9 cellular contexts compared by ENCODE assay signal in genomic region chr9:133352635-133353340, GRCh38. TPM values are rescaled to one million over a fixed set of nuclear protein-coding genes. Genes with fewer than 3 reads are reported as not detected.
DNase-seq lines count a peak whose midpoint lies in the region; ATAC-seq, FAIRE-seq and TF ChIP-seq lines count a peak whose summit lies in the region.
"Had no signal": no experiment of that assay in that cellular context is flagged by ENCODE, and none has a peak within 500 bp of the region (broad histone marks: within the 10 kb centered on the region; RNA-seq: fewer than 3 reads in every experiment).

No MANE protein-coding gene starts in this region.

- no peaks in the 10 kb centered on the region for H3K9me3 ChIP-seq in HepG2 (ENCODE audit: low read length)
- H3K9me3 ChIP-seq in right lobe of liver: no peaks in the 10 kb centered on the region
- H3K9me3 ChIP-seq in effector memory CD4-positive, alpha-beta T cell (ENCODE audit: control insufficient read depth, low read length): no peaks in the 10 kb centered on the region

- H3K27me3 ChIP-seq in HepG2 (ENCODE audit: control insufficient read depth in 1 of 2, insufficient read depth in 2 of 2, low read length in 2 of 2) (no peaks in the 10 kb centered on the region; a peak in 1 of 5 replicates), right lobe of liver (no peaks in the 10 kb centered on the region)
- no peaks in the 10 kb centered on the region for H3K27me3 ChIP-seq in effector memory CD4-positive, alpha-beta T cell (replicated peaks; ENCODE audit: control insufficient read depth, insufficient read depth, low read length, poor library complexity, severe bottlenecking)

- H3K36me3 ChIP-seq in HepG2 (replicated peaks in 1 of 2; ENCODE audit: control insufficient read depth in 1 of 2, insufficient read depth in 2 of 2, low read length in 2 of 2): peaks cover 18 to 43% of the 10 kb centered on the region in 2 experiments
- peaks cover 5 to 43% (median 23%) of the 10 kb centered on the region in 4 donors for H3K36me3 ChIP-seq in right lobe of liver
- H3K36me3 ChIP-seq in effector memory CD4-positive, alpha-beta T cell (ENCODE audit: control insufficient read depth, insufficient read depth, low read length): peaks cover 42% of the 10 kb centered on the region

- H3K9me3 Mint-ChIP-seq in activated CD8-positive, alpha-beta T cell treated with anti-CD3 and anti-CD28 coated beads, Interleukin-2, amount 10 ng/mL, durations not matched to agents 7 days and 5 days (ENCODE audit: insufficient read depth): no peaks in the 10 kb centered on the region
- H3K9me3 Mint-ChIP-seq in stimulated activated memory B cell treated with anti-CD40 and anti-IgM and Interleukin-4, amounts not matched to agents 10 μg/mL and 1 μg/mL and 100 μg/mL, for 72 hours: no peaks in the 10 kb centered on the region
- no peaks in the 10 kb centered on the region for H3K9me3 Mint-ChIP-seq in immature natural killer cell
- H3K9me3 Mint-ChIP-seq: CD8-positive, alpha-beta T cell had no signal

- TF ChIP-seq CTCF in HepG2 (CRISPR knock-in tag; IDR thresholded peaks at IDR 0.05) (no peak), right lobe of liver (IDR thresholded peaks at IDR 0.05) (no peak)

- peaks cover 65% of the 10 kb centered on the region for H3K4me1 Mint-ChIP-seq in activated CD8-positive, alpha-beta T cell treated with anti-CD3 and anti-CD28 coated beads, Interleukin-2, amount 10 ng/mL, durations not matched to agents 7 days and 5 days (ENCODE audit: low read depth)
- H3K4me1 Mint-ChIP-seq in stimulated activated memory B cell treated with anti-CD40 and anti-IgM and Interleukin-4, amounts not matched to agents 10 μg/mL and 1 μg/mL and 100 μg/mL, for 72 hours: peaks cover 64% of the 10 kb centered on the region
- peaks cover 41 to 48% of the 10 kb centered on the region in 2 donors for H3K4me1 Mint-ChIP-seq in immature natural killer cell

- peaks cover 19% of the 10 kb centered on the region for H4K20me1 ChIP-seq in HepG2 (ENCODE audit: insufficient read depth, low read length)

- no TSS peak for BruUV-seq in HepG2 (replicated peaks; lab: Mats Ljungman, UMichigan)

- no peaks in the 10 kb centered on the region for H3K27me3 Mint-ChIP-seq in activated CD8-positive, alpha-beta T cell treated with anti-CD3 and anti-CD28 coated beads, Interleukin-2, amount 10 ng/mL, durations not matched to agents 7 days and 5 days (ENCODE audit: low read depth)
- H3K27me3 Mint-ChIP-seq in stimulated activated memory B cell treated with anti-CD40 and anti-IgM and Interleukin-4, amounts not matched to agents 10 μg/mL and 1 μg/mL and 100 μg/mL, for 72 hours: no peaks in the 10 kb centered on the region
- H3K27me3 Mint-ChIP-seq in immature natural killer cell (ENCODE audit: low read depth in 3 of 3): peaks cover 2 to 9% (median 8%) of the 10 kb centered on the region in 3 donors

- POLR2A ChIA-PET in HepG2 (lab: Yijun Ruan, JAX): no interaction called here
- POLR2A ChIA-PET in activated CD8-positive, alpha-beta T cell treated with anti-CD3 and anti-CD28 coated beads, Interleukin-2, amount 10 ng/mL, durations not matched to agents 7 days and 5 days (lab: Charles Lee): interaction anchor here (0.9 to 8.7 kb wide), 3 partner anchors 9 to 17 kb away, joined by 3 to 160 read pairs (median 3); no protein-coding TSS in a partner anchor

- intact Hi-C loops in HepG2 (cut with micrococcal nuclease; ENCODE audit: unreplicated experiment): no loop called here
- intact Hi-C loops in right lobe of liver (cut with DNase I): loop anchor here in 1 of 2 donors (10.0 kb wide), 1 partner anchor 52 kb away; no protein-coding TSS in a partner anchor

- peaks cover 46% of the 10 kb centered on the region for H3K36me3 Mint-ChIP-seq in activated CD8-positive, alpha-beta T cell treated with anti-CD3 and anti-CD28 coated beads, Interleukin-2, amount 10 ng/mL, durations not matched to agents 7 days and 5 days (ENCODE audit: low read depth)
- peaks cover 45% of the 10 kb centered on the region for H3K36me3 Mint-ChIP-seq in stimulated activated memory B cell treated with anti-CD40 and anti-IgM and Interleukin-4, amounts not matched to agents 10 μg/mL and 1 μg/mL and 100 μg/mL, for 72 hours
- H3K36me3 Mint-ChIP-seq in immature natural killer cell: peaks cover 11 to 36% (median 14%) of the 10 kb centered on the region in 3 donors

- peaks cover 34% of the 10 kb centered on the region for H3K79me2 ChIP-seq in HepG2 (ENCODE audit: insufficient read depth, low read length)

- peak overlapping the region; percentile 14 for H3K27ac Mint-ChIP-seq in activated CD8-positive, alpha-beta T cell treated with anti-CD3 and anti-CD28 coated beads, Interleukin-2, amount 10 ng/mL, durations not matched to agents 7 days and 5 days
- H3K27ac Mint-ChIP-seq in stimulated activated memory B cell treated with anti-CD40 and anti-IgM and Interleukin-4, amounts not matched to agents 10 μg/mL and 1 μg/mL and 100 μg/mL, for 72 hours: peak overlapping the region; percentile 67
- H3K27ac Mint-ChIP-seq in immature natural killer cell: peak overlapping the region in 3 of 6 donors; percentile 10 to 86 (median 74)
- H3K27ac Mint-ChIP-seq: CD8-positive, alpha-beta T cell had no signal

- no peak overlapping the region for H2AFZ ChIP-seq in HepG2 (ENCODE audit: low read length)

- DNase-seq in HepG2 (ENCODE audit: low spot score) (no peak), right lobe of liver (no peak), immature natural killer cell (no peak)
- DNase-seq in activated CD8-positive, alpha-beta T cell treated with anti-CD3 and anti-CD28 coated beads, Interleukin-2, amount 10 ng/mL, durations not matched to agents 7 days and 5 days: no peak
- no peak for DNase-seq in effector memory CD4-positive, alpha-beta T cell
- DNase-seq: NCI-H226 had no signal

- no peak for TF ChIP-seq EP300 in HepG2 (IDR thresholded peaks at IDR 0.05; ENCODE audit: low read depth in 2 of 2, low read length in 2 of 2)
- no peak for TF ChIP-seq EP300 in HepG2 (CRISPR knock-in tag; IDR thresholded peaks at IDR 0.05; ENCODE audit: borderline replicate concordance)

- H3K4me3 Mint-ChIP-seq in activated CD8-positive, alpha-beta T cell treated with anti-CD3 and anti-CD28 coated beads, Interleukin-2, amount 10 ng/mL, durations not matched to agents 7 days and 5 days: no peak overlapping the region
- H3K4me3 Mint-ChIP-seq in stimulated activated memory B cell treated with anti-CD40 and anti-IgM and Interleukin-4, amounts not matched to agents 10 μg/mL and 1 μg/mL and 100 μg/mL, for 72 hours: no peak overlapping the region
- H3K4me3 Mint-ChIP-seq in immature natural killer cell: no peak overlapping the region
- H3K4me3 Mint-ChIP-seq: CD8-positive, alpha-beta T cell had no signal

- no peak overlapping the region for H3K27ac ChIP-seq in HepG2 (ENCODE audit: extremely low read length, insufficient read depth, low read length)
- H3K27ac ChIP-seq in right lobe of liver: no peak overlapping the region
- no peak overlapping the region for H3K27ac ChIP-seq in effector memory CD4-positive, alpha-beta T cell (ENCODE audit: insufficient read depth, low read length, poor library complexity, severe bottlenecking)

- WGBS in HepG2 (ENCODE audit: low lambda C conversion rate): 94% methylated on average over 8 of the region's 8 CpGs
- 83% methylated on average over 8 of the region's 8 CpGs for WGBS in right lobe of liver (ENCODE audit: insufficient coverage, low coverage, low lambda C conversion rate, missing lambda C conversion rate)

- no peak overlapping the region for H3K4me2 ChIP-seq in HepG2 (ENCODE audit: low read depth, low read length)
- H3K4me2 ChIP-seq: KMS-11 had no signal

- ATAC-seq in HepG2: no peak
- ATAC-seq in right lobe of liver: no peak
- no peak for ATAC-seq in activated CD8-positive, alpha-beta T cell treated with anti-CD3 and anti-CD28 coated beads, Interleukin-2, amount 10 ng/mL, durations not matched to agents 7 days and 5 days
- no peak for ATAC-seq in stimulated activated memory B cell treated with anti-CD40 and anti-IgM and Interleukin-4, amounts not matched to agents 10 μg/mL and 1 μg/mL and 100 μg/mL, for 72 hours
- ATAC-seq: CD8-positive, alpha-beta T cell had no signal

- no peak for TF ChIP-seq RAD21 in HepG2 (CRISPR knock-in tag; IDR thresholded peaks at IDR 0.05)

- H3K4me3 ChIP-seq in HepG2 (replicated peaks in 1 of 3; ENCODE audit: insufficient read depth in 1 of 3, low read depth in 2 of 3, low read length in 3 of 3): no peak overlapping the region
- no peak overlapping the region for H3K4me3 ChIP-seq in right lobe of liver
- no peak overlapping the region for H3K4me3 ChIP-seq in effector memory CD4-positive, alpha-beta T cell (ENCODE audit: insufficient read depth, low read depth, low read length, poor library complexity, severe bottlenecking)

- CTCF ChIA-PET in HepG2 (lab: Yijun Ruan, JAX; ENCODE audit: low intra/inter-chr PET ratio, low total read pairs): no interaction called here
- CTCF ChIA-PET in activated CD8-positive, alpha-beta T cell treated with anti-CD3 and anti-CD28 coated beads, Interleukin-2, amount 10 ng/mL, durations not matched to agents 7 days and 5 days (lab: Charles Lee): interaction anchor here (0.9 to 4.3 kb wide), 4 partner anchors 12 to 113 kb away, joined by 3 to 29 read pairs (median 7); no protein-coding TSS in a partner anchor

- peak in 1 of 2 experiments; percentile 59; a peak in 1 of 4 replicates for TF ChIP-seq POLR2A in HepG2 (IDR thresholded peaks at IDR 0.05; ENCODE audit: insufficient read depth in 1 of 2, low read depth in 2 of 2, low read length in 2 of 2)
- no peak for TF ChIP-seq POLR2A in right lobe of liver (IDR thresholded peaks at IDR 0.05)

- in situ Hi-C loops in HepG2 (cut with HindIII; ENCODE audit: extremely low pct_ligation_motif_present, low pct_unique_long_range_greater_than_20kb): no loop called here

- FAIRE-seq in HepG2 (lab: Jason Lieb, UNC): no peak

- peaks cover 45% of the 10 kb centered on the region for H3K4me1 ChIP-seq in HepG2 (ENCODE audit: insufficient read depth, low read length)
- H3K4me1 ChIP-seq in right lobe of liver: peaks cover 0 to 29% (median 8%) of the 10 kb centered on the region in 4 donors
- H3K4me1 ChIP-seq in effector memory CD4-positive, alpha-beta T cell (ENCODE audit: control insufficient read depth, insufficient read depth, low read length, poor library complexity, severe bottlenecking): peaks cover 22% of the 10 kb centered on the region

- H3K9ac ChIP-seq in HepG2 (ENCODE audit: insufficient read depth, low read depth, low read length): no peak overlapping the region
- H3K9ac ChIP-seq: KMS-11 had no signal

RNA-seq across cellular contexts. Expression of gene SURF1, which starts 3.5 kb away (rescaled TPM):
- total RNA-seq in HepG2 (2016; rRNA removed; fragmentation: Illumina TruSeq; extraction: Trizol) (10.6 and 17.8 TPM in 2 replicates), right lobe of liver (10 to 100 TPM; 37.4 to 68.8 (median 44.5) TPM)
- 21.0 and 25.4 TPM in 2 replicates for total RNA-seq in HepG2 (2016; cell fraction: cytosol; rRNA removed; fragmentation: Illumina TruSeq; extraction: Trizol; ENCODE audit: low read depth)
- 9.6 and 18.9 TPM in 2 replicates for total RNA-seq in HepG2 (2016; cell fraction: insoluble cytoplasmic fraction; rRNA removed; fragmentation: Illumina TruSeq; extraction: Trizol)
- total RNA-seq in HepG2 (2016; cell fraction: membrane; rRNA removed; fragmentation: Illumina TruSeq; extraction: Trizol): 22.4 and 26.0 TPM in 2 replicates
- 13.9 and 14.0 TPM in 2 replicates for total RNA-seq in HepG2 (2016; cell fraction: nucleus; rRNA removed; fragmentation: Illumina TruSeq; extraction: Trizol)
- polyA plus RNA-seq in HepG2 (2011; rRNA removed) (39.2 and 40.7 TPM in 2 replicates), immature natural killer cell (100 to 1,000 TPM; 104 to 153 (median 131) TPM)
- 29.3 and 32.3 TPM in 2 replicates for polyA plus RNA-seq in HepG2 (2011; cell fraction: cytosol; rRNA removed)
- 29.7 and 32.0 TPM in 2 replicates for polyA plus RNA-seq in HepG2 (2011; cell fraction: nucleus; rRNA removed)
- 22.8 and 26.6 TPM in 2 replicates for polyA plus RNA-seq in HepG2 (2012)
- polyA plus RNA-seq in HepG2 (2016; cell fraction: cytosol; fragmentation: Illumina TruSeq; extraction: Trizol; ENCODE audit: low read depth): 52.7 and 53.1 TPM in 2 replicates
- 19.0 and 20.1 TPM in 2 replicates for polyA plus RNA-seq in HepG2 (2016; cell fraction: insoluble cytoplasmic fraction; fragmentation: Illumina TruSeq; extraction: Trizol; ENCODE audit: low read depth)
- 38.1 and 44.5 TPM in 2 replicates for polyA plus RNA-seq in HepG2 (2016; cell fraction: membrane; fragmentation: Illumina TruSeq; extraction: Trizol; ENCODE audit: low read depth)
- 46.1 and 51.6 TPM in 2 replicates for polyA plus RNA-seq in HepG2 (2016; cell fraction: nucleus; fragmentation: Illumina TruSeq; extraction: Trizol; ENCODE audit: insufficient read depth, low read depth)
- polyA minus RNA-seq in HepG2 (2011; rRNA and poly(A)+ RNA removed; ENCODE audit: low replicate concordance): 14.4 and 46.3 TPM in 2 replicates
- 8.0 and 10.5 TPM in 2 replicates for polyA minus RNA-seq in HepG2 (2011; cell fraction: cytosol; rRNA and poly(A)+ RNA removed)
- polyA minus RNA-seq in HepG2 (2011; cell fraction: nucleus; rRNA and poly(A)+ RNA removed): 7.1 and 7.5 TPM in 2 replicates
- total RNA-seq in activated CD8-positive, alpha-beta T cell treated with anti-CD3 and anti-CD28 coated beads, Interleukin-2, amount 10 ng/mL, durations not matched to agents 7 days and 5 days: 10 to 100 TPM; 37.4 to 39.1 TPM

RNA-seq across cellular contexts. Expression of gene SURF2, which starts 3.6 kb away (rescaled TPM):
- total RNA-seq in HepG2 (2016; rRNA removed; fragmentation: Illumina TruSeq; extraction: Trizol) (10.3 and 13.6 TPM in 2 replicates), right lobe of liver (10 to 100 TPM in 2 of 6 experiments, 1 to 10 TPM in 4; 6.3 to 16.9 (median 8.2) TPM)
- 10.3 and 15.8 TPM in 2 replicates for total RNA-seq in HepG2 (2016; cell fraction: cytosol; rRNA removed; fragmentation: Illumina TruSeq; extraction: Trizol; ENCODE audit: low read depth)
- total RNA-seq in HepG2 (2016; cell fraction: insoluble cytoplasmic fraction; rRNA removed; fragmentation: Illumina TruSeq; extraction: Trizol): 12.0 and 12.6 TPM in 2 replicates
- 10.0 and 13.9 TPM in 2 replicates for total RNA-seq in HepG2 (2016; cell fraction: membrane; rRNA removed; fragmentation: Illumina TruSeq; extraction: Trizol)
- 4.1 and 4.4 TPM in 2 replicates for total RNA-seq in HepG2 (2016; cell fraction: nucleus; rRNA removed; fragmentation: Illumina TruSeq; extraction: Trizol)
- polyA plus RNA-seq in HepG2 (2011; rRNA removed) (6.1 and 6.3 TPM in 2 replicates), immature natural killer cell (10 to 100 TPM; 30.2 to 36.9 (median 34.5) TPM)
- 6.8 and 9.7 TPM in 2 replicates for polyA plus RNA-seq in HepG2 (2011; cell fraction: cytosol; rRNA removed)
- 6.6 and 8.7 TPM in 2 replicates for polyA plus RNA-seq in HepG2 (2011; cell fraction: nucleus; rRNA removed)
- 6.8 and 8.6 TPM in 2 replicates for polyA plus RNA-seq in HepG2 (2012)
- 14.4 and 20.2 TPM in 2 replicates for polyA plus RNA-seq in HepG2 (2016; cell fraction: cytosol; fragmentation: Illumina TruSeq; extraction: Trizol; ENCODE audit: low read depth)
- 19.8 and 21.6 TPM in 2 replicates for polyA plus RNA-seq in HepG2 (2016; cell fraction: insoluble cytoplasmic fraction; fragmentation: Illumina TruSeq; extraction: Trizol; ENCODE audit: low read depth)
- polyA plus RNA-seq in HepG2 (2016; cell fraction: membrane; fragmentation: Illumina TruSeq; extraction: Trizol; ENCODE audit: low read depth): 12.6 and 15.8 TPM in 2 replicates
- 11.3 and 11.9 TPM in 2 replicates for polyA plus RNA-seq in HepG2 (2016; cell fraction: nucleus; fragmentation: Illumina TruSeq; extraction: Trizol; ENCODE audit: insufficient read depth, low read depth)
- 3.5 and 24.4 TPM in 2 replicates for polyA minus RNA-seq in HepG2 (2011; rRNA and poly(A)+ RNA removed; ENCODE audit: low replicate concordance)
- 2.3 and 5.0 TPM in 2 replicates for polyA minus RNA-seq in HepG2 (2011; cell fraction: cytosol; rRNA and poly(A)+ RNA removed)
- polyA minus RNA-seq in HepG2 (2011; cell fraction: nucleus; rRNA and poly(A)+ RNA removed): 1.6 and 2.3 TPM in 2 replicates
- total RNA-seq in activated CD8-positive, alpha-beta T cell treated with anti-CD3 and anti-CD28 coated beads, Interleukin-2, amount 10 ng/mL, durations not matched to agents 7 days and 5 days: 10 to 100 TPM; 18.4 to 20.7 TPM

RNA-seq across cellular contexts. Expression of gene RPL7A, which starts 4.8 kb away (rescaled TPM):
- 2,938 and 3,359 TPM in 2 replicates for total RNA-seq in HepG2 (2016; rRNA removed; fragmentation: Illumina TruSeq; extraction: Trizol)
- total RNA-seq in HepG2 (2016; cell fraction: cytosol; rRNA removed; fragmentation: Illumina TruSeq; extraction: Trizol; ENCODE audit: low read depth): 3,183 and 3,719 TPM in 2 replicates
- total RNA-seq in HepG2 (2016; cell fraction: insoluble cytoplasmic fraction; rRNA removed; fragmentation: Illumina TruSeq; extraction: Trizol): 2,895 and 3,215 TPM in 2 replicates
- total RNA-seq in HepG2 (2016; cell fraction: membrane; rRNA removed; fragmentation: Illumina TruSeq; extraction: Trizol): 5,789 and 6,219 TPM in 2 replicates
- total RNA-seq in HepG2 (2016; cell fraction: nucleus; rRNA removed; fragmentation: Illumina TruSeq; extraction: Trizol): 1,151 and 1,198 TPM in 2 replicates
- polyA plus RNA-seq in HepG2 (2011; rRNA removed): 2,401 and 2,404 TPM in 2 replicates
- polyA plus RNA-seq in HepG2 (2011; cell fraction: cytosol; rRNA removed): 3,191 and 3,845 TPM in 2 replicates
- 1,035 and 1,145 TPM in 2 replicates for polyA plus RNA-seq in HepG2 (2011; cell fraction: nucleus; rRNA removed)
- 2,335 and 2,606 TPM in 2 replicates for polyA plus RNA-seq in HepG2 (2012)
- polyA plus RNA-seq in HepG2 (2016; cell fraction: cytosol; fragmentation: Illumina TruSeq; extraction: Trizol; ENCODE audit: low read depth): 3,837 and 4,399 TPM in 2 replicates
- 3,343 and 3,509 TPM in 2 replicates for polyA plus RNA-seq in HepG2 (2016; cell fraction: insoluble cytoplasmic fraction; fragmentation: Illumina TruSeq; extraction: Trizol; ENCODE audit: low read depth)
- polyA plus RNA-seq in HepG2 (2016; cell fraction: membrane; fragmentation: Illumina TruSeq; extraction: Trizol; ENCODE audit: low read depth): 6,158 and 6,472 TPM in 2 replicates
- 1,904 and 1,909 TPM in 2 replicates for polyA plus RNA-seq in HepG2 (2016; cell fraction: nucleus; fragmentation: Illumina TruSeq; extraction: Trizol; ENCODE audit: insufficient read depth, low read depth)
- polyA minus RNA-seq in HepG2 (2011; rRNA and poly(A)+ RNA removed; ENCODE audit: low replicate concordance): 1,962 and 4,695 TPM in 2 replicates
- polyA minus RNA-seq in HepG2 (2011; cell fraction: cytosol; rRNA and poly(A)+ RNA removed): 853 and 917 TPM in 2 replicates
- polyA minus RNA-seq in HepG2 (2011; cell fraction: nucleus; rRNA and poly(A)+ RNA removed): 477 and 550 TPM in 2 replicates
- 100 to 1,000 TPM; 529 to 851 (median 616) TPM for total RNA-seq in right lobe of liver
- total RNA-seq in activated CD8-positive, alpha-beta T cell treated with anti-CD3 and anti-CD28 coated beads, Interleukin-2, amount 10 ng/mL, durations not matched to agents 7 days and 5 days: 1,000 to 10,000 TPM; 1,894 to 1,933 TPM
- 100 to 1,000 TPM; 459 to 791 (median 622) TPM for polyA plus RNA-seq in immature natural killer cell

RNA-seq across cellular contexts. Expression of gene MED22, which starts 4.9 kb away (rescaled TPM):
- total RNA-seq in HepG2 (2016; rRNA removed; fragmentation: Illumina TruSeq; extraction: Trizol) (19.6 and 22.1 TPM in 2 replicates), right lobe of liver (10 to 100 TPM in 1 of 6 experiments, 1 to 10 TPM in 5; 5.9 to 14.5 (median 8.1) TPM)
- total RNA-seq in HepG2 (2016; cell fraction: cytosol; rRNA removed; fragmentation: Illumina TruSeq; extraction: Trizol; ENCODE audit: low read depth): 2.6 and 3.1 TPM in 2 replicates
- 18.8 and 21.3 TPM in 2 replicates for total RNA-seq in HepG2 (2016; cell fraction: insoluble cytoplasmic fraction; rRNA removed; fragmentation: Illumina TruSeq; extraction: Trizol)
- total RNA-seq in HepG2 (2016; cell fraction: membrane; rRNA removed; fragmentation: Illumina TruSeq; extraction: Trizol): 9.6 and 12.2 TPM in 2 replicates
- total RNA-seq in HepG2 (2016; cell fraction: nucleus; rRNA removed; fragmentation: Illumina TruSeq; extraction: Trizol): 18.2 and 20.6 TPM in 2 replicates
- polyA plus RNA-seq in HepG2 (2011; rRNA removed) (15.8 and 22.2 TPM in 2 replicates), immature natural killer cell (10 to 100 TPM in 1 of 3 donors, 1 to 10 TPM in 2; 5.2 to 27.4 (median 7.0) TPM)
- 11.6 and 12.5 TPM in 2 replicates for polyA plus RNA-seq in HepG2 (2011; cell fraction: cytosol; rRNA removed)
- 42.0 and 43.5 TPM in 2 replicates for polyA plus RNA-seq in HepG2 (2011; cell fraction: nucleus; rRNA removed)
- 8.8 and 10.1 TPM in 2 replicates for polyA plus RNA-seq in HepG2 (2012)
- polyA plus RNA-seq in HepG2 (2016; cell fraction: cytosol; fragmentation: Illumina TruSeq; extraction: Trizol; ENCODE audit: low read depth): 2.6 TPM in 2 replicates
- 15.7 and 15.9 TPM in 2 replicates for polyA plus RNA-seq in HepG2 (2016; cell fraction: insoluble cytoplasmic fraction; fragmentation: Illumina TruSeq; extraction: Trizol; ENCODE audit: low read depth)
- polyA plus RNA-seq in HepG2 (2016; cell fraction: membrane; fragmentation: Illumina TruSeq; extraction: Trizol; ENCODE audit: low read depth): 7.1 and 7.7 TPM in 2 replicates
- polyA plus RNA-seq in HepG2 (2016; cell fraction: nucleus; fragmentation: Illumina TruSeq; extraction: Trizol; ENCODE audit: insufficient read depth, low read depth): 36.0 and 38.5 TPM in 2 replicates
- polyA minus RNA-seq in HepG2 (2011; rRNA and poly(A)+ RNA removed; ENCODE audit: low replicate concordance): 27.8 and 64.6 TPM in 2 replicates
- 8.0 and 8.5 TPM in 2 replicates for polyA minus RNA-seq in HepG2 (2011; cell fraction: cytosol; rRNA and poly(A)+ RNA removed)
- 12.1 and 16.8 TPM in 2 replicates for polyA minus RNA-seq in HepG2 (2011; cell fraction: nucleus; rRNA and poly(A)+ RNA removed)
- 10 to 100 TPM; 29.1 to 29.6 TPM for total RNA-seq in activated CD8-positive, alpha-beta T cell treated with anti-CD3 and anti-CD28 coated beads, Interleukin-2, amount 10 ng/mL, durations not matched to agents 7 days and 5 days

RNA-seq across cellular contexts. Expression of gene SURF6, which starts 16.8 kb away (rescaled TPM):
- total RNA-seq in HepG2 (2016; rRNA removed; fragmentation: Illumina TruSeq; extraction: Trizol) (13.3 and 14.7 TPM in 2 replicates), right lobe of liver (1 to 10 TPM; 5.8 to 8.8 (median 7.6) TPM)
- 2.7 and 3.0 TPM in 2 replicates for total RNA-seq in HepG2 (2016; cell fraction: cytosol; rRNA removed; fragmentation: Illumina TruSeq; extraction: Trizol; ENCODE audit: low read depth)
- 12.2 and 14.6 TPM in 2 replicates for total RNA-seq in HepG2 (2016; cell fraction: insoluble cytoplasmic fraction; rRNA removed; fragmentation: Illumina TruSeq; extraction: Trizol)
- 4.6 and 5.3 TPM in 2 replicates for total RNA-seq in HepG2 (2016; cell fraction: membrane; rRNA removed; fragmentation: Illumina TruSeq; extraction: Trizol)
- total RNA-seq in HepG2 (2016; cell fraction: nucleus; rRNA removed; fragmentation: Illumina TruSeq; extraction: Trizol): 10.4 and 11.5 TPM in 2 replicates
- polyA plus RNA-seq in HepG2 (2011; rRNA removed) (5.9 and 7.5 TPM in 2 replicates), immature natural killer cell (10 to 100 TPM in 1 of 3 donors, 1 to 10 TPM in 2; 3.0 to 15.5 (median 5.7) TPM)
- polyA plus RNA-seq in HepG2 (2011; cell fraction: cytosol; rRNA removed): 6.4 and 7.4 TPM in 2 replicates
- polyA plus RNA-seq in HepG2 (2011; cell fraction: nucleus; rRNA removed): 16.7 and 18.0 TPM in 2 replicates
- polyA plus RNA-seq in HepG2 (2012): 7.1 and 7.5 TPM in 2 replicates
- 2.3 TPM in 2 replicates for polyA plus RNA-seq in HepG2 (2016; cell fraction: cytosol; fragmentation: Illumina TruSeq; extraction: Trizol; ENCODE audit: low read depth)
- 19.6 and 19.8 TPM in 2 replicates for polyA plus RNA-seq in HepG2 (2016; cell fraction: insoluble cytoplasmic fraction; fragmentation: Illumina TruSeq; extraction: Trizol; ENCODE audit: low read depth)
- polyA plus RNA-seq in HepG2 (2016; cell fraction: membrane; fragmentation: Illumina TruSeq; extraction: Trizol; ENCODE audit: low read depth): 3.3 and 4.3 TPM in 2 replicates
- polyA plus RNA-seq in HepG2 (2016; cell fraction: nucleus; fragmentation: Illumina TruSeq; extraction: Trizol; ENCODE audit: insufficient read depth, low read depth): 32.3 and 32.8 TPM in 2 replicates
- 5.6 and 10.5 TPM in 2 replicates for polyA minus RNA-seq in HepG2 (2011; rRNA and poly(A)+ RNA removed; ENCODE audit: low replicate concordance)
- polyA minus RNA-seq in HepG2 (2011; cell fraction: cytosol; rRNA and poly(A)+ RNA removed): 3.0 and 4.7 TPM in 2 replicates
- 6.1 and 7.7 TPM in 2 replicates for polyA minus RNA-seq in HepG2 (2011; cell fraction: nucleus; rRNA and poly(A)+ RNA removed)
- 10 to 100 TPM; 20.1 to 21.4 TPM for total RNA-seq in activated CD8-positive, alpha-beta T cell treated with anti-CD3 and anti-CD28 coated beads, Interleukin-2, amount 10 ng/mL, durations not matched to agents 7 days and 5 days
